1 cellular context compared by ENCODE assay signal in genomic region chr3:141729240-141729639, GRCh38.
TF ChIP-seq lines count a peak whose summit lies in the region.

No MANE protein-coding gene starts in this region.

TF ChIP-seq in K562, 482 proteins besides CTCF, POLR2A, EP300 and RAD21:
- TF ChIP-seq PCBP1 (IDR thresholded peaks at IDR 0.05; ENCODE audit: low read depth, low read length, poor library complexity, severe bottlenecking) (no peak), MAFG (tag; conservative IDR thresholded peaks at IDR 0.05) (no peak), ZNF766 (CRISPR knock-in tag; conservative IDR thresholded peaks at IDR 0.05) (no peak)
